In genomic region chr2:31324000-31324633, GRCh38 we compare ENCODE assay signal across 1 cellular context.
TF ChIP-seq lines count a peak whose summit lies in the region.

No MANE protein-coding gene starts in this region.

TF ChIP-seq in GM23338, 12 proteins besides CTCF, POLR2A, EP300 and RAD21 (continued from another document):
- TF ChIP-seq REST (IDR thresholded peaks at IDR 0.05; ENCODE audit: unreplicated experiment) (no peak), CREB1 (CRISPR knock-in tag; IDR thresholded peaks at IDR 0.05; ENCODE audit: low read depth) (no peak), JUNB (IDR thresholded peaks at IDR 0.05; ENCODE audit: unreplicated experiment) (no peak), ZNF114 (CRISPR knock-in tag; IDR thresholded peaks at IDR 0.05) (no peak), STAT1 (IDR thresholded peaks at IDR 0.05; ENCODE audit: unreplicated experiment) (no peak), NANOG (IDR thresholded peaks at IDR 0.05; ENCODE audit: borderline replicate concordance) (no peak), POLR2AphosphoS5 (IDR thresholded peaks at IDR 0.05; ENCODE audit: low read depth) (no peak)
